Comparison of ENCODE assay signal across 1 cellular context in the genomic region with DNA sequence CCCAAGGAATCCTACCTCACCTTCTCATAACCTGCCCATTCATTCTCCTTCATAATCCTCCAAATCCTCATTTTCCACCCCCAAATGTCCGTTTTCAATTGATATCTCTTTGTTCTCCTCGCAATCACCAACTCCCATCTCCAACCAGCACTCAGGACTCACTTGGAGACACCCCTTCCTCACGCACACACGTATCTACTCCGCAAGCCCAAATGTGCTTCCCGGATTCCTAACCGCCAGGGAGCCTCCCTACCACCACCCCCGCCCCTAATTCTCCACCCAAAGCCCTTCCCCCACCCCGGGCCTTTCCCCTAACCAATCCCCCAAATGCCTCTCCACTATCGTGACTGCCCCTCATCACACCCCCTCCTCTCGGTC.
TF ChIP-seq lines count a peak whose summit lies in the region.

No MANE protein-coding gene starts in this region.

TF ChIP-seq in HepG2, 621 proteins besides CTCF, POLR2A, EP300 and RAD21:
- 0 out of 2 replicates have a peak, but pooled peaks have one; percentile 5 for TF ChIP-seq ZNF224 (CRISPR knock-in tag; IDR thresholded peaks at IDR 0.05)
- TF ChIP-seq TEAD3 (CRISPR knock-in tag; optimal IDR thresholded peaks at IDR 0.05; ENCODE audit: borderline replicate concordance) = no peak
TF ChIP-seq in HepG2: peak in this region for 1.
